ENCODE assay signal across 7 cellular contexts in genomic region chr2:30104273-30104672, GRCh38.
"Had no signal": no experiment of that assay in that cellular context is flagged by ENCODE, and none has a peak within 500 bp of the region (broad histone marks: within the 10 kb centered on the region; RNA-seq: fewer than 3 reads in every experiment).

No MANE protein-coding gene starts in this region.

- H3K4me3 Mint-ChIP-seq: H9 had no signal

- H2AFZ ChIP-seq: GM23248 had no signal

- H3K27ac ChIP-seq: GM23248, HL-60 had no signal

- H3K9me3 Mint-ChIP-seq: H9 had no signal

- ATAC-seq: HepG2, K562 had no signal

- DNase-seq: GM23248, H9, HCEC 1CT, KG1 had no signal

- H3K9ac ChIP-seq: GM23248 had no signal

- H3K4me3 ChIP-seq: GM23248, K562 had no signal
